In genomic region chr7:36670585-36671431, GRCh38 we compare ENCODE assay signal across 8 cellular contexts. TPM values are rescaled to one million over a fixed set of nuclear protein-coding genes. Genes with fewer than 3 reads are reported as not detected.
DNase-seq lines count a peak whose midpoint lies in the region; ATAC-seq and TF ChIP-seq lines count a peak whose summit lies in the region.

No MANE protein-coding gene starts in this region.

- peaks cover 30% of the 10 kb centered on the region for H3K36me3 Mint-ChIP-seq in activated CD8-positive, alpha-beta T cell treated with anti-CD3 and anti-CD28 coated beads for 36 hours (ENCODE audit: low read depth)
- H3K36me3 Mint-ChIP-seq in stimulated activated memory B cell treated with anti-CD40 and anti-IgM and Interleukin-4, amounts not matched to agents 10 μg/mL and 1 μg/mL and 100 μg/mL, for 72 hours, result no peaks in the 10 kb centered on the region

- H3K4me1 Mint-ChIP-seq in activated CD8-positive, alpha-beta T cell treated with anti-CD3 and anti-CD28 coated beads for 36 hours (ENCODE audit: low read depth), result peaks cover 67% of the 10 kb centered on the region
- peaks cover 5% of the 10 kb centered on the region for H3K4me1 Mint-ChIP-seq in stimulated activated memory B cell treated with anti-CD40 and anti-IgM and Interleukin-4, amounts not matched to agents 10 μg/mL and 1 μg/mL and 100 μg/mL, for 72 hours

- H3K27me3 Mint-ChIP-seq in activated CD8-positive, alpha-beta T cell treated with anti-CD3 and anti-CD28 coated beads for 36 hours, result no peaks in the 10 kb centered on the region
- no peaks in the 10 kb centered on the region for H3K27me3 Mint-ChIP-seq in stimulated activated memory B cell treated with anti-CD40 and anti-IgM and Interleukin-4, amounts not matched to agents 10 μg/mL and 1 μg/mL and 100 μg/mL, for 72 hours

- H3K9me3 Mint-ChIP-seq in activated CD8-positive, alpha-beta T cell treated with anti-CD3 and anti-CD28 coated beads for 36 hours, result peaks cover 2% of the 10 kb centered on the region
- H3K9me3 Mint-ChIP-seq in stimulated activated memory B cell treated with anti-CD40 and anti-IgM and Interleukin-4, amounts not matched to agents 10 μg/mL and 1 μg/mL and 100 μg/mL, for 72 hours, result no peaks in the 10 kb centered on the region

- CTCF ChIA-PET in activated CD8-positive, alpha-beta T cell treated with anti-CD3 and anti-CD28 coated beads for 36 hours (lab: Charles Lee), result interaction anchor here (0.6 to 3.7 kb wide), 58 partner anchors 8 to 526 kb away, joined by 3 to 53 read pairs (median 4); no protein-coding TSS in a partner anchor

- POLR2A ChIA-PET in activated CD8-positive, alpha-beta T cell treated with anti-CD3 and anti-CD28 coated beads for 36 hours (lab: Charles Lee), result interaction anchor here (1.0 to 1.6 kb wide), 4 partner anchors 8 to 53 kb away, joined by 3 to 5 read pairs (median 4); partner anchors contain the start of gene AOAH

- TF ChIP-seq CTCF in activated CD8-positive, alpha-beta T cell treated with anti-CD3 and anti-CD28 coated beads for 36 hours (IDR thresholded peaks at IDR 0.05), result peak; percentile 87

- peak; percentile 84 for ATAC-seq in HG03354 (IDR thresholded peaks at IDR 0.05; ENCODE audit: poor library complexity, severe bottlenecking, unreplicated experiment)
- ATAC-seq in activated CD8-positive, alpha-beta T cell treated with anti-CD3 and anti-CD28 coated beads for 36 hours, result peak; percentile 78
- ATAC-seq in stimulated activated memory B cell treated with anti-CD40 and anti-IgM and Interleukin-4, amounts not matched to agents 10 μg/mL and 1 μg/mL and 100 μg/mL, for 72 hours, result peak; percentile 71

- H3K4me3 Mint-ChIP-seq in activated CD8-positive, alpha-beta T cell treated with anti-CD3 and anti-CD28 coated beads for 36 hours, result no peak overlapping the region
- no peak overlapping the region for H3K4me3 Mint-ChIP-seq in stimulated activated memory B cell treated with anti-CD40 and anti-IgM and Interleukin-4, amounts not matched to agents 10 μg/mL and 1 μg/mL and 100 μg/mL, for 72 hours

- DNase-seq in activated gamma-delta T cell treated with Interleukin-2 at 50 U/mL for 16 hours (peak; percentile 62), activated gamma-delta T cell (lab: John Stamatoyannopoulos, UW) (no peak), NCI-H748 treated with DMSO at 0.1 percent for 48 hours (lab: John Stamatoyannopoulos, UW) (peak; percentile 72), midbrain (lab: John Stamatoyannopoulos, UW) (peak; percentile 71)
- peak; percentile 78 for DNase-seq in activated CD8-positive, alpha-beta T cell treated with anti-CD3 and anti-CD28 coated beads for 36 hours
- DNase-seq in effector CD8-positive, alpha-beta T cell (lab: John Stamatoyannopoulos, UW), result peak; percentile 49

- intact Hi-C loops in activated CD8-positive, alpha-beta T cell treated with anti-CD3 and anti-CD28 coated beads for 36 hours (cut with micrococcal nuclease), result loop anchor here (5.0 kb wide), 1 partner anchor 184 kb away; no protein-coding TSS in a partner anchor

- peak overlapping the region; percentile 82 for H3K27ac Mint-ChIP-seq in activated CD8-positive, alpha-beta T cell treated with anti-CD3 and anti-CD28 coated beads for 36 hours
- H3K27ac Mint-ChIP-seq in stimulated activated memory B cell treated with anti-CD40 and anti-IgM and Interleukin-4, amounts not matched to agents 10 μg/mL and 1 μg/mL and 100 μg/mL, for 72 hours, result no peak overlapping the region

RNA-seq across cellular contexts. Expression of gene AOAH, which starts 53.5 kb away (rescaled TPM):
- total RNA-seq in activated CD8-positive, alpha-beta T cell treated with anti-CD3 and anti-CD28 coated beads for 36 hours, result 10 to 100 TPM; 10.4 to 17.1 TPM
